8 cellular contexts compared by ENCODE assay signal in the genomic region with DNA sequence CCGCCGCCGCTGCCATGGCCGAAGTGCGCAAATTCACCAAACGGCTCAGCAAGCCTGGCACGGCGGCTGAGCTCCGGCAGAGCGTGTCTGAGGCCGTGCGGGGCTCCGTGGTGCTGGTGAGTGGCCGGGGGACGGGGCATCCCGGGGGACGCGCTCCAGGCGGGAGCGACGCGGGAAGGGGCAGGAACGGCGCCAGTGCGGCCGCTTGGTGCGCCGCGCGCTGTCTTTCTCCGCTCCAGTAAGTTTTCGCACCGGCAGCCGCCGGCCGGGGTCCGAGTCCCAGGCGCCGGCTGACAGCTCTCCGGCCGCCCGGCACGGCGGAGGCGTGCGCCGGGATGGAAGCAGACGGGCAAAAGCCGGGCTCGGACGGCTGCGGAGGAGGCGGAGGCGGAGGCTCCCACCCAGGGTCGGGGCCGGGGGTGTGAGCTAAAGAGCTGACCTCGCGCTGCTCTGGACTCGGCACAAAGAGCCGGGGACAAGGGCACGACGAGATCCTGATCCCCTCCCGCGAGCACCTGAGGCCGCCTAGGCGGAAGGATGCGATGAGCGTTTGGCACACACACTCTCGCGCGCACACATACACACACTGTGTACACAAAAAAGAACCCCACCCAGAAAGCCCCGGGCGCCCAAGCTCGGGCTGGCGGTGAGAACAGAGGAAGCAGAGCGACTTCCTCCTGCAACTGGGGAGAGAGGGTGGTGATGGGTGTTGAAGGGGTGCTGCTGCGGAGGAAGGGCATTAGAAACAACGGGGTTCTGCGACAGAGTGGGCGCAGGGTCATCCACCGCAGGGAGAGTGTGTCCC. TPM values are rescaled to one million over a fixed set of nuclear protein-coding genes. Genes with fewer than 3 reads are reported as not detected.
A peak's percentile ranks its signal among the peaks of the same experiment; 100 is the strongest.
DNase-seq lines count a peak whose midpoint lies in the region; ATAC-seq and TF ChIP-seq lines count a peak whose summit lies in the region.

No MANE protein-coding gene starts in this region.

- H2BK15ac ChIP-seq in H9 (ENCODE audit: low read depth, low read length): no peak overlapping the region

- H3K4me3 Mint-ChIP-seq in H9 (peak overlapping the region; percentile 74 to 95), activated B cell treated with CpG ODN at 0.5 μM for 24 hours (peak overlapping the region; percentile 98), memory B cell (peak overlapping the region; percentile 97)
- peak overlapping the region; percentile 97 for H3K4me3 Mint-ChIP-seq in central memory CD8-positive, alpha-beta T cell

- no peak overlapping the region for H2BK120ac ChIP-seq in H9 (ENCODE audit: low read depth, low read length, poor library complexity, severe bottlenecking)

- DNase-seq in GM10248 (ENCODE audit: extremely low spot score) (peak; percentile 52), H9 (peak; percentile 34), MV-4-11 (lab: John Stamatoyannopoulos, UW) (peak; percentile 56), activated B cell treated with CpG ODN at 0.5 μM for 24 hours (peak; percentile 53), memory B cell (ENCODE audit: low spot score in 2 of 2) (peak; percentile 60 to 69), H4 (ENCODE audit: low spot score) (no peak)
- peak; percentile 57 to 75 for DNase-seq in central memory CD8-positive, alpha-beta T cell (ENCODE audit: low spot score in 2 of 2)
- peak; percentile 14 for DNase-seq in stimulated activated CD8-positive, alpha-beta memory T cell treated with anti-CD3 and anti-CD28 coated beads, Interleukin-15, amount 100 ng/mL, for 24 hours (ENCODE audit: low read depth)

- no peak overlapping the region for H3K4ac ChIP-seq in H9 (ENCODE audit: low read depth, low read length)

- H3K14ac ChIP-seq in H9 (ENCODE audit: insufficient read depth, low read length): no peak overlapping the region; the same call in 1 of the 2 replicates

- H3T11ph ChIP-seq in H9 (ENCODE audit: low read length): no peak overlapping the region

- no peak overlapping the region for H3K56ac ChIP-seq in H9 (ENCODE audit: insufficient read length, low read depth, low read length)

- peaks cover 6% of the 10 kb centered on the region; the same call in 1 of the 2 replicates for H3K27me3 ChIP-seq in H9 (ENCODE audit: insufficient read depth, low read length)

- peak overlapping the region; percentile 55 for H3K4me2 ChIP-seq in H9 (ENCODE audit: insufficient read depth, insufficient read length, low read length)

- no peak overlapping the region for H4K8ac ChIP-seq in H9 (replicated peaks; ENCODE audit: insufficient read length, low read depth, low read length)

- H3K27me3 Mint-ChIP-seq in H9 (ENCODE audit: low read depth) (peaks cover 33% of the 10 kb centered on the region), activated B cell treated with CpG ODN at 0.5 μM for 24 hours (no peaks in the 10 kb centered on the region), memory B cell (no peaks in the 10 kb centered on the region)
- no peaks in the 10 kb centered on the region for H3K27me3 Mint-ChIP-seq in central memory CD8-positive, alpha-beta T cell

- H2AFZ ChIP-seq in H9 (ENCODE audit: low read length): no peak overlapping the region

- H3K4me1 Mint-ChIP-seq in H9: peaks cover 19 to 25% of the 10 kb centered on the region in 2 experiments
- H3K4me1 Mint-ChIP-seq in activated B cell treated with CpG ODN at 0.5 μM for 24 hours: peaks cover 27% of the 10 kb centered on the region
- peaks cover 28% of the 10 kb centered on the region for H3K4me1 Mint-ChIP-seq in central memory CD8-positive, alpha-beta T cell
- H3K4me1 Mint-ChIP-seq in memory B cell: peaks cover 13% of the 10 kb centered on the region

- H3K23me2 ChIP-seq in H9 (ENCODE audit: insufficient read length, low read depth, low read length, poor library complexity, severe bottlenecking): peaks cover 9% of the 10 kb centered on the region

- H2BK5ac ChIP-seq in H9 (ENCODE audit: insufficient read length, low read length): no peak overlapping the region

- H3K4me1 ChIP-seq in H9 (ENCODE audit: insufficient read depth, low read length): peaks cover 2% of the 10 kb centered on the region; the same call in 1 of the 2 replicates

- no peaks in the 10 kb centered on the region for H3K79me2 ChIP-seq in H9 (ENCODE audit: insufficient read depth, low read length)

- H3K23ac ChIP-seq in H9 (ENCODE audit: insufficient read length, low read depth, low read length): no peak overlapping the region

- no peak overlapping the region for H4K91ac ChIP-seq in H9 (ENCODE audit: insufficient read length, low read depth, low read length)

- peaks cover 20% of the 10 kb centered on the region for H3K9me3 ChIP-seq in H9 (ENCODE audit: control insufficient read depth, low read depth, low read length)

- ATAC-seq in activated B cell treated with CpG ODN at 0.5 μM for 24 hours (ENCODE audit: low read depth) (peak; percentile 61), memory B cell (ENCODE audit: low read depth) (peak; percentile 76)
- peak; percentile 79 for ATAC-seq in central memory CD8-positive, alpha-beta T cell (replicated peaks; ENCODE audit: extremely low read depth, poor library complexity, severe bottlenecking)

- H3K79me1 ChIP-seq in H9 (ENCODE audit: insufficient read depth, low read depth, low read length, poor library complexity, severe bottlenecking): no peaks in the 10 kb centered on the region

- peak overlapping the region in 1 of 3 experiments; percentile 76; a peak in 1 of 7 replicates for H3K27ac Mint-ChIP-seq in H9
- peak overlapping the region; percentile 99 for H3K27ac Mint-ChIP-seq in activated B cell treated with CpG ODN at 0.5 μM for 24 hours
- H3K27ac Mint-ChIP-seq in central memory CD8-positive, alpha-beta T cell (ENCODE audit: low read depth): peak overlapping the region; percentile 99
- H3K27ac Mint-ChIP-seq in memory B cell: peak overlapping the region; percentile 97

- CTCF ChIA-PET in GM10248 (lab: Yijun Ruan, JAX): interaction anchor here (1.2 to 1.9 kb wide), 4 partner anchors 12 to 38 kb away, joined by 3 to 6 read pairs (median 3); no protein-coding TSS in a partner anchor
- CTCF ChIA-PET in activated B cell treated with CpG ODN at 0.5 μM for 24 hours (lab: Charles Lee): interaction anchor here (1.2 to 3.6 kb wide), 3 partner anchors 34 to 105 kb away, joined by 3 to 10 read pairs (median 6); no protein-coding TSS in a partner anchor

- H3K36me3 Mint-ChIP-seq in H9 (ENCODE audit: insufficient read depth in 1 of 3, low read depth in 3 of 3): peaks cover 2 to 5% (median 3%) of the 10 kb centered on the region in 3 experiments; a peak in 4 of 7 replicates
- peaks cover 12% of the 10 kb centered on the region for H3K36me3 Mint-ChIP-seq in activated B cell treated with CpG ODN at 0.5 μM for 24 hours (ENCODE audit: low read depth)
- H3K36me3 Mint-ChIP-seq in central memory CD8-positive, alpha-beta T cell (ENCODE audit: insufficient read depth): peaks cover 23% of the 10 kb centered on the region
- peaks cover 4% of the 10 kb centered on the region for H3K36me3 Mint-ChIP-seq in memory B cell

- no peak overlapping the region for H4K5ac ChIP-seq in H9 (ENCODE audit: insufficient read length, low read depth, low read length)

- H3K27ac ChIP-seq in H9 (ENCODE audit: insufficient read length, low read depth, low read length): no peak overlapping the region

- H3K9me3 Mint-ChIP-seq in H9 (peaks cover 9 to 59% of the 10 kb centered on the region in 2 experiments; a peak in 4 of 5 replicates), activated B cell treated with CpG ODN at 0.5 μM for 24 hours (no peaks in the 10 kb centered on the region), memory B cell (no peaks in the 10 kb centered on the region)
- no peaks in the 10 kb centered on the region for H3K9me3 Mint-ChIP-seq in central memory CD8-positive, alpha-beta T cell

- no peak overlapping the region for H2BK12ac ChIP-seq in H9 (ENCODE audit: insufficient read length, low read depth, low read length)

- POLR2A ChIA-PET in GM10248 (lab: Yijun Ruan, JAX) (interaction anchor here (0.7 kb wide), 1 partner anchor 151 kb away, joined by 3 read pairs; no protein-coding TSS in a partner anchor), activated B cell treated with CpG ODN at 0.5 μM for 24 hours (lab: Charles Lee) (interaction anchor here (0.9 to 5.0 kb wide), 12 partner anchors 15 to 105 kb away, joined by 3 to 118 read pairs (median 4); no protein-coding TSS in a partner anchor)

- H2BK20ac ChIP-seq in H9 (ENCODE audit: low read depth, low read length, poor library complexity, severe bottlenecking): no peak overlapping the region

- no peak overlapping the region for H2AK5ac ChIP-seq in H9 (ENCODE audit: insufficient read length, low read length)

- H3K9ac ChIP-seq in H9 (ENCODE audit: extremely low read depth, insufficient read length, low read length): peak overlapping the region; percentile 55

- no peaks in the 10 kb centered on the region for H4K20me1 ChIP-seq in H9 (ENCODE audit: control insufficient read depth, insufficient read depth, insufficient read length)

- TF ChIP-seq CTCF in GM10248 (IDR thresholded peaks at IDR 0.05; ENCODE audit: control extremely low read depth, extremely low read depth, low read depth, missing control alignments): no peak
- no peak for TF ChIP-seq CTCF in H9 (conservative IDR thresholded peaks at IDR 0.05)
- no peak for TF ChIP-seq CTCF in activated B cell treated with CpG ODN at 0.5 μM for 24 hours (IDR thresholded peaks at IDR 0.05)

- no peak overlapping the region for H3K18ac ChIP-seq in H9 (ENCODE audit: insufficient read length, low read depth, low read length)

- no CpG with 5 or more reads among the region's 81 CpGs for WGBS in H9 (ENCODE audit: extremely low coverage, insufficient read length, low lambda C conversion rate)

- intact Hi-C loops in activated B cell treated with CpG ODN at 0.5 μM for 24 hours (cut with micrococcal nuclease): loop anchor here (1.0 to 5.0 kb wide), 6 partner anchors 14 to 521 kb away; a partner anchor contains a TSS

RNA-seq across cellular contexts. Expression of a gene that starts 0.5 kb away (rescaled TPM):
- total RNA-seq in H9 (2021) (6.2 and 6.5 TPM in 2 replicates), activated B cell treated with CpG ODN at 0.5 μM for 24 hours (56.0 and 58.6 TPM in 2 replicates)
- 3.4 and 7.7 TPM in 2 replicates for total RNA-seq in H4 (2014; rRNA removed; shearing (Covaris generic))
